9 cellular contexts compared by ENCODE assay signal in the genomic region with DNA sequence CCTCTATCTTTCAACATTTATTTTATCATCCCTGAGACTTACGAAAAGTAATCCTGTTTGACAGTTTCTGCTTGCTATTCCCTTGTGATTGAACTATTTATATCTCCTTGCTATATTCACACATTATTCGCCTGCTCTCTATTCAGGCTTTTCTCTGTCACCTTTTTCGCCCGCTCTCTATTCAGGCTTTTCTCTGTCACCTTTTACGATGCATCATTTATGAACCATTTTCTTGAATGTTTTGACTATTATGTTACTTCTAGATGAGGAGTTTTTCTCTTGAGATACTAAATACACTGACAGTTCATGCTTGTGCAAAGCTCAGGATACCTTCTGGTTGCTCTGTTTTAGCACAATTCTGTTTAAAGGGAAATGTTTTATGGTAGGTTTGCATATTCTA.
"Had no signal": no experiment of that assay in that cellular context is flagged by ENCODE, and none has a peak within 500 bp of the region (broad histone marks: within the 10 kb centered on the region; RNA-seq: fewer than 3 reads in every experiment).

No MANE protein-coding gene starts in this region.

- DNase-seq: GM23248, GOT3, H7, H9, HCEC 1CT, HFFc6 had no signal

- H3K27ac Mint-ChIP-seq: GM23338, H9, HFFc6 had no signal

- H3K4me3 Mint-ChIP-seq: GM23338, H9, HFFc6 had no signal

- H3K9me3 ChIP-seq: HAP-1 had no signal

- FAIRE-seq: H1 had no signal

- H3K9me3 Mint-ChIP-seq: H9 had no signal

- H3K4me2 ChIP-seq: GM23338 had no signal

- H3K4me1 Mint-ChIP-seq: GM23338 had no signal

- H3K4me3 ChIP-seq: GM23248, GM23338, HAP-1 had no signal

- H3K27ac ChIP-seq: GM23248 had no signal

- H3K9ac ChIP-seq: GM23248 had no signal

- H2AFZ ChIP-seq: GM23248, GM23338 had no signal

- H3K36me3 ChIP-seq: HAP-1 had no signal
